4 cellular contexts compared by ENCODE assay signal in the genomic region with DNA sequence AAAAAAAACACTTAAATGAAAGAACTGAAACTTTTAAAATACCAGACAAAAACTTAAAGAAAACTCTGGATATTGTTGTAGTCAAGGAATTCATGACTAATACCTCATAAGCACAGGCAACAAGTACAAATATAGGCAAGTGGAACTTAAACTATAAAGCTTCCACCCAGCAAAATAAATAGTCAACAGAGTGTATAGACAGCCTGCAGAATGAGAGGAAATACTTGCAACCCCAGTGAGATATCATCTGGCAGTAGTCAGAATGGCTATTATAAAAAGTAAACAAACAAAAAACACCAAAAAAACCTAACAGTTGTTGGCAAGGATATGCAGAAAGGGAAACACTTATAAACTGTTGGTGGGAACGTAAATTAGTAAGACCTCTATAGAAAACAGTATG.
"Had no signal": no experiment of that assay in that cellular context is flagged by ENCODE, and none has a peak within 500 bp of the region (broad histone marks: within the 10 kb centered on the region; RNA-seq: fewer than 3 reads in every experiment).

No MANE protein-coding gene starts in this region.

- H3K4me2 ChIP-seq: GM23338 had no signal

- DNase-seq: H9, HCEC 1CT, KBM-7 had no signal

- ATAC-seq: GM23338 had no signal

- H2AFZ ChIP-seq: GM23338 had no signal

- H3K4me3 ChIP-seq: GM23338 had no signal
